In the genomic region with DNA sequence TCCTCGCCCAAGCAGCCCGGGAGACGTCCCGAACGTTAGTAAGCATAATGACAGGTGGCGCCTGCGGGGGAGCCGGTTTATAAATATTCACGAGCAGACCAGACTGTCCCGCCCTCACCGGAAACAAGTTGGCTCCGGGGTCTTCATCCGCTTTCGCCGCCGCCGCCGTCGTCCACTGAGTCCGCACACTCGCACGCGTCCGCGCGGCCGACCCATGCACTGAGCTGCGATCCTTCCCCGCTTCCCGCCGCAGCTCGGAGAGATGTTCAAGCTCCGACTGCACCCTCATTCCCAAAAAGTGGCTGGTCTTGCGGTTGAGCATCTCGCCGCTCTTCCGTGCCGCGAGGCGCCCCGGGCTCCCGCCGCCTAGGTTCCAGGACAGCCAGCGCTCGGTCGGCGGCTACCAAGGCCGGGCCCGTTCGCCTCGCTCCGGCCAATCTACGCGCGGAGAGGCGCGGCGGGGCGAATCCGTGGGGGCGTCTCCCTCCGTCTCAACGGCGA, we compare ENCODE assay signal across 8 cellular contexts. TPM values are rescaled to one million over a fixed set of nuclear protein-coding genes. Genes with fewer than 3 reads are reported as not detected.
DNase-seq lines count a peak whose midpoint lies in the region; ATAC-seq and TF ChIP-seq lines count a peak whose summit lies in the region.

No MANE protein-coding gene starts in this region.

- peak overlapping the region; percentile 90 for H3K27ac ChIP-seq in layer of hippocampus (ENCODE audit: low read depth, low read length)

- H3K27me3 Mint-ChIP-seq in T-helper 17 cell (no peaks in the 10 kb centered on the region), MCF 10A (ENCODE audit: insufficient read depth, unreplicated experiment) (no peaks in the 10 kb centered on the region)

- no peaks in the 10 kb centered on the region for H3K9me3 ChIP-seq in T-helper 17 cell (ENCODE audit: control insufficient read depth, low read length, poor library complexity, severe bottlenecking)

- H3K4me1 Mint-ChIP-seq in T-helper 17 cell (peaks cover 22% of the 10 kb centered on the region), MCF 10A (ENCODE audit: insufficient read depth, unreplicated experiment) (peaks cover 17% of the 10 kb centered on the region)

- H3K4me3 ChIP-seq in Jurkat, Clone E6-1 (ENCODE audit: low read length) = peak overlapping the region; percentile 75

- peak overlapping the region; percentile 92 for H3K27ac Mint-ChIP-seq in T-helper 17 cell
- peak overlapping the region; percentile 88 for H3K27ac Mint-ChIP-seq in MCF 10A (ENCODE audit: low read depth, unreplicated experiment)

- no peaks in the 10 kb centered on the region for H3K27me3 ChIP-seq in layer of hippocampus (ENCODE audit: control insufficient read depth, insufficient read depth, low read length)

- peaks cover 3% of the 10 kb centered on the region for H3K36me3 Mint-ChIP-seq in T-helper 17 cell (ENCODE audit: low read depth)
- peaks cover 38% of the 10 kb centered on the region for H3K36me3 Mint-ChIP-seq in MCF 10A (ENCODE audit: insufficient read depth, unreplicated experiment)

- ATAC-seq in GM21515 (IDR thresholded peaks at IDR 0.05; ENCODE audit: unreplicated experiment) (peak; percentile 27), T-helper 17 cell (peak; percentile 35)

- H3K4me3 Mint-ChIP-seq in T-helper 17 cell = peak overlapping the region; percentile 95
- peak overlapping the region; percentile 87 for H3K4me3 Mint-ChIP-seq in MCF 10A (ENCODE audit: unreplicated experiment)

- no TSS peak for BruUV-seq in MCF 10A (replicated peaks; lab: Mats Ljungman, UMichigan)

- POLR2A ChIA-PET in MCF 10A (lab: Yijun Ruan, JAX) = interaction anchor here (0.6 to 5.9 kb wide), 4 partner anchors 13 to 64 kb away, joined by 3 to 55 read pairs (median 30); a partner anchor contains a TSS

- intact Hi-C loops in MCF 10A (cut with micrococcal nuclease) = no loop called here

- no peaks in the 10 kb centered on the region for H3K9me3 Mint-ChIP-seq in MCF 10A (ENCODE audit: unreplicated experiment)

- TF ChIP-seq CTCF in MCF 10A (IDR thresholded peaks at IDR 0.05; ENCODE audit: unreplicated experiment) = no peak

- DNase-seq in DMS 273 treated with DMSO at 0.1 percent for 48 hours (lab: John Stamatoyannopoulos, UW) (peak; percentile 48), T-helper 17 cell (peak in 2 of 3 donors; percentile 18 to 23), MCF 10A (ENCODE audit: unreplicated experiment) (peak; percentile 29), SW 1271 (lab: John Stamatoyannopoulos, UW) (no peak)
- peak; percentile 35 for DNase-seq in Jurkat, Clone E6-1 (ENCODE audit: low read depth, low spot score)
- peak; percentile 64 for DNase-seq in stimulated activated CD8-positive, alpha-beta memory T cell treated with anti-CD3 and anti-CD28 coated beads, Interleukin-4, amount 100 ng/mL, for 48 hours

- CTCF ChIA-PET in MCF 10A (lab: Yijun Ruan, JAX) = no interaction called here

RNA-seq across cellular contexts. Expression of a gene that starts 0.4 kb away (rescaled TPM):
- polyA plus RNA-seq in Jurkat, Clone E6-1 (2012; ENCODE audit: insufficient read depth, insufficient read length) = 10.1 TPM
- 1 to 10 TPM; 1.1 to 2.0 TPM for total RNA-seq in T-helper 17 cell
- total RNA-seq in MCF 10A (2022) = 4.8 and 5.2 TPM in 2 replicates

RNA-seq across cellular contexts. Expression of a gene that starts 0.6 kb away (rescaled TPM):
- 78.5 TPM for polyA plus RNA-seq in Jurkat, Clone E6-1 (2012; ENCODE audit: insufficient read depth, insufficient read length)
- total RNA-seq in T-helper 17 cell (10 to 100 TPM; 57.8 to 64.5 TPM), MCF 10A (2022) (78.0 and 85.0 TPM in 2 replicates)

RNA-seq across cellular contexts. Expression of a gene that starts 13.3 kb away (rescaled TPM):
- polyA plus RNA-seq in Jurkat, Clone E6-1 (2012; ENCODE audit: insufficient read depth, insufficient read length) = 43.7 TPM
- total RNA-seq in T-helper 17 cell = 10 to 100 TPM; 31.6 to 38.1 TPM
- total RNA-seq in MCF 10A (2022) = 28.0 and 28.4 TPM in 2 replicates

RNA-seq across cellular contexts. Expression of a gene that starts 25.5 kb away (rescaled TPM):
- polyA plus RNA-seq in Jurkat, Clone E6-1 (2012; ENCODE audit: insufficient read depth, insufficient read length) = 0.95 TPM
- total RNA-seq in T-helper 17 cell (1 to 10 TPM; 1.4 to 1.5 TPM), MCF 10A (2022) (10.9 and 14.1 TPM in 2 replicates)

Comparison
In these comparisons a context has a peak if more than half of its experiments do, and no peak if none do; other contexts are left out.
1. DNase-seq: peak in DMS 273 treated with DMSO at 0.1 percent for 48 hours (single experiment), Jurkat, Clone E6-1 (single experiment), T-helper 17 cell (2 of 3), MCF 10A (single experiment) and stimulated activated CD8-positive, alpha-beta memory T cell treated with anti-CD3 and anti-CD28 coated beads, Interleukin-4, amount 100 ng/mL, for 48 hours (single experiment); none in SW 1271 (0 of 2).